Comparison of ENCODE assay signal across 21 cellular contexts in genomic region chr18:24428709-24429108, GRCh38. TPM values are rescaled to one million over a fixed set of nuclear protein-coding genes. Genes with fewer than 3 reads are reported as not detected.
A peak's percentile ranks its signal among the peaks of the same experiment; 100 is the strongest.
DNase-seq lines count a peak whose midpoint lies in the region; ATAC-seq and TF ChIP-seq lines count a peak whose summit lies in the region.
"Had no signal": no experiment of that assay in that cellular context is flagged by ENCODE, and none has a peak within 500 bp of the region (broad histone marks: within the 10 kb centered on the region; RNA-seq: fewer than 3 reads in every experiment).

No MANE protein-coding gene starts in this region.

- no peak for ATAC-seq in HG02588 (IDR thresholded peaks at IDR 0.05; ENCODE audit: unreplicated experiment)
- no peak for ATAC-seq in GM18870 (IDR thresholded peaks at IDR 0.05; ENCODE audit: unreplicated experiment)
- ATAC-seq: GM12878, sciatic nerve had no signal

- H3K36me3 ChIP-seq in breast epithelium, result no peaks in the 10 kb centered on the region
- H3K36me3 ChIP-seq: ascending aorta had no signal

- H3K4me1 Mint-ChIP-seq in MCF 10A (ENCODE audit: insufficient read depth, unreplicated experiment) (peaks cover 6% of the 10 kb centered on the region), type B pancreatic cell (ENCODE audit: unreplicated experiment) (peaks cover 20% of the 10 kb centered on the region)

- CTCF ChIA-PET in MCF 10A (lab: Yijun Ruan, JAX), result interaction anchor here (0.6 to 2.2 kb wide), 17 partner anchors 8 to 323 kb away, joined by 3 to 21 read pairs (median 4); no protein-coding TSS in a partner anchor

- no peak for TF ChIP-seq POLR2A in breast epithelium (IDR thresholded peaks at IDR 0.05)
- TF ChIP-seq POLR2A in lower leg skin (IDR thresholded peaks at IDR 0.05), result no peak

- peak; percentile 9 for DNase-seq in MCF 10A (ENCODE audit: unreplicated experiment)
- DNase-seq in breast epithelium (ENCODE audit: low spot score in 2 of 2), result no peak
- peak; percentile 31 for DNase-seq in OCI-M1 (lab: John Stamatoyannopoulos, UW)
- peak; percentile 33 for DNase-seq in epithelial cell of esophagus (ENCODE audit: low read depth)
- DNase-seq in type B pancreatic cell (ENCODE audit: extremely low spot score, unreplicated experiment), result no peak
- DNase-seq in lower leg skin (ENCODE audit: low spot score in 2 of 2), result no peak
- DNase-seq: activated CD4-positive, CD25-positive, alpha-beta regulatory T cell treated with anti-CD3 and anti-CD28 coated beads, Interleukin-2, amount 50 U/mL, for 72 hours; activated gamma-delta T cell treated with Interleukin-2 at 50 U/mL for 16 hours; NCI-H2029 treated with DMSO at 0.1 percent for 48 hours; SIG-M5; stimulated activated CD4-positive, alpha-beta T cell treated with anti-CD3 and anti-CD28 coated beads, Interleukin-1b, Interleukin-23, amount 100 ng/mL, for 48 hours had no signal

- H3K27me3 Mint-ChIP-seq in MCF 10A (ENCODE audit: insufficient read depth, unreplicated experiment) (no peaks in the 10 kb centered on the region), type B pancreatic cell (peaks cover 14% of the 10 kb centered on the region)

- peaks cover 0 to 7% of the 10 kb centered on the region in 2 donors for H3K27me3 ChIP-seq in breast epithelium
- H3K27me3 ChIP-seq: ascending aorta had no signal

- peak; percentile 5 for TF ChIP-seq CTCF in MCF 10A (IDR thresholded peaks at IDR 0.05; ENCODE audit: unreplicated experiment)
- TF ChIP-seq CTCF in breast epithelium (IDR thresholded peaks at IDR 0.05), result no peak
- peak; percentile 56 for TF ChIP-seq CTCF in epithelial cell of esophagus (IDR thresholded peaks at IDR 0.05; ENCODE audit: insufficient read depth, low read depth, low read length, missing control alignments)
- peak; percentile 28 for TF ChIP-seq CTCF in type B pancreatic cell (conservative IDR thresholded peaks at IDR 0.05)
- TF ChIP-seq CTCF in lower leg skin (IDR thresholded peaks at IDR 0.05), result no peak

- WGBS in lower leg skin, 2 donors, result 72 to 77% methylated on average over 3 of the region's 3 CpGs

- H3K27ac Mint-ChIP-seq in MCF 10A (ENCODE audit: low read depth, unreplicated experiment) (no peak overlapping the region), type B pancreatic cell (no peak overlapping the region)
- H3K27ac Mint-ChIP-seq: dendritic cell treated with granulocyte-macrophage colony-stimulating factor and Interleukin-4, amounts not matched to agents 40 ng/mL and 50 ng/mL, for 4 days; memory B cell; T-helper 2 cell treated with Interferon-gamma antibody and Interleukin-4, amounts not matched to agents 5 μg/mL and 100 μg/mL, for 36 hours had no signal

- BruUV-seq in MCF 10A (replicated peaks; lab: Mats Ljungman, UMichigan), result no TSS peak

- H3K4me1 ChIP-seq in breast epithelium, result peaks cover 0 to 4% of the 10 kb centered on the region in 2 donors

- H3K9me3 ChIP-seq in breast epithelium, result no peaks in the 10 kb centered on the region
- H3K9me3 ChIP-seq: ascending aorta had no signal

- intact Hi-C loops in MCF 10A (cut with micrococcal nuclease), result loop anchor here (5.0 kb wide), 1 partner anchor 71 kb away; no protein-coding TSS in a partner anchor
- intact Hi-C loops in breast epithelium (cut with DNase I; ENCODE audit: low total_unique reads), result no loop called here
- intact Hi-C loops in lower leg skin (cut with DNase I; ENCODE audit: low total_unique reads), result no loop called here

- H3K27ac ChIP-seq in breast epithelium, result no peak overlapping the region
- H3K27ac ChIP-seq: ascending aorta had no signal

- H3K4me3 Mint-ChIP-seq in MCF 10A (ENCODE audit: unreplicated experiment) (no peak overlapping the region), type B pancreatic cell (peak overlapping the region; percentile 83)
- H3K4me3 Mint-ChIP-seq: dendritic cell treated with granulocyte-macrophage colony-stimulating factor and Interleukin-4, amounts not matched to agents 40 ng/mL and 50 ng/mL, for 4 days; memory B cell had no signal

- POLR2A ChIA-PET in MCF 10A (lab: Yijun Ruan, JAX), result interaction anchor here (1.9 to 3.4 kb wide), 2 partner anchors 31 to 69 kb away, joined by 5 to 103 read pairs; partner anchors contain the start of gene OSBPL1A

- no peak overlapping the region for H3K4me3 ChIP-seq in breast epithelium
- H3K4me3 ChIP-seq in epithelial cell of esophagus (ENCODE audit: low read length), result no peak overlapping the region
- H3K4me3 ChIP-seq in lower leg skin (ENCODE audit: low read depth, poor library complexity, severe bottlenecking), result no peak overlapping the region
- H3K4me3 ChIP-seq: ascending aorta, GM12878, HAP-1 had no signal

- H3K36me3 Mint-ChIP-seq in MCF 10A (ENCODE audit: insufficient read depth, unreplicated experiment) (peaks cover 41% of the 10 kb centered on the region), type B pancreatic cell (peaks cover 24% of the 10 kb centered on the region)

- no peaks in the 10 kb centered on the region for H3K9me3 Mint-ChIP-seq in MCF 10A (ENCODE audit: unreplicated experiment)
- no peaks in the 10 kb centered on the region for H3K9me3 Mint-ChIP-seq in type B pancreatic cell

RNA-seq across cellular contexts. Expression of gene IMPACT, which starts 2.2 kb away (rescaled TPM):
- 88.3 and 97.2 TPM in 2 replicates for total RNA-seq in MCF 10A (2022)
- 10 to 100 TPM; 29.0 to 33.7 (median 30.2) TPM for total RNA-seq in breast epithelium
- total RNA-seq in type B pancreatic cell (ENCODE audit: low replicate concordance), result 34.3 and 35.5 TPM in 2 replicates
- total RNA-seq in lower leg skin, result 10 to 100 TPM; 13.8 to 20.5 (median 14.9) TPM

RNA-seq across cellular contexts. Expression of gene OSBPL1A, which starts 31.1 kb away (rescaled TPM):
- total RNA-seq in MCF 10A (2022), result 14.8 and 21.5 TPM in 2 replicates
- total RNA-seq in breast epithelium, result 10 to 100 TPM; 61.1 to 84.3 (median 77.0) TPM
- total RNA-seq in type B pancreatic cell (ENCODE audit: low replicate concordance), result 29.3 and 42.7 TPM in 2 replicates
- total RNA-seq in lower leg skin, result 10 to 100 TPM; 19.1 to 46.7 (median 24.8) TPM

RNA-seq across cellular contexts. Expression of gene HRH4, which starts 31.7 kb away (rescaled TPM):
- total RNA-seq in MCF 10A (2022), result 0.10 and 0.16 TPM in 2 replicates
- under 1 TPM in 2 of 3 donors, not detected in 1; 0.16 to 0.29 TPM for total RNA-seq in breast epithelium
- 0.24 TPM in 1 of 2 replicates, not detected in the other for total RNA-seq in type B pancreatic cell (ENCODE audit: low replicate concordance)
- under 1 TPM in 2 of 4 donors, not detected in 2; 0.06 to 0.07 TPM for total RNA-seq in lower leg skin
- total RNA-seq: ascending aorta, glomerular endothelial cell, GM12878 had no signal

Comparison
In these comparisons a context has a peak if more than half of its experiments do, and no peak if none do; other contexts are left out.
1. DNase-seq: peak in MCF 10A (single experiment), OCI-M1 (single experiment) and epithelial cell of esophagus (single experiment); none in breast epithelium (0 of 2), type B pancreatic cell (single experiment) and lower leg skin (0 of 2).
2. CTCF ChIP-seq: peak in MCF 10A (single experiment), epithelial cell of esophagus (single experiment) and type B pancreatic cell (single experiment); none in breast epithelium (0 of 3) and lower leg skin (0 of 3).